8 cellular contexts compared by ENCODE assay signal in genomic region chr21:44869860-44870747, GRCh38. TPM values are rescaled to one million over a fixed set of nuclear protein-coding genes. Genes with fewer than 3 reads are reported as not detected.
DNase-seq lines count a peak whose midpoint lies in the region; ATAC-seq, FAIRE-seq and TF ChIP-seq lines count a peak whose summit lies in the region.

No MANE protein-coding gene starts in this region.

- FAIRE-seq in GM12892 (lab: Jason Lieb, UNC) = no peak

- no peaks in the 10 kb centered on the region for H3K9me3 Mint-ChIP-seq in stimulated activated naive B cell treated with anti-CD40 and anti-IgM and Interleukin-4, amounts not matched to agents 10 μg/mL and 1 μg/mL and 100 μg/mL, for 72 hours

- no peak overlapping the region for H3K4me3 ChIP-seq in esophagus (ENCODE audit: low read depth in 1 of 2, low read length in 2 of 2)
- no peak overlapping the region for H3K4me3 ChIP-seq in ovary

- intact Hi-C loops in ovary (cut with DNase I) = loop anchor here in 1 of 4 donors (5.0 to 10.0 kb wide), 2 partner anchors 72 to 415 kb away; partner anchors contain the start of genes POFUT2 and SLX9
- intact Hi-C loops in left colon (cut with DNase I, micrococcal nuclease) = no loop called here

- H3K27me3 Mint-ChIP-seq in stimulated activated naive B cell treated with anti-CD40 and anti-IgM and Interleukin-4, amounts not matched to agents 10 μg/mL and 1 μg/mL and 100 μg/mL, for 72 hours = no peaks in the 10 kb centered on the region

- no peak overlapping the region for H3K4me3 Mint-ChIP-seq in stimulated activated naive B cell treated with anti-CD40 and anti-IgM and Interleukin-4, amounts not matched to agents 10 μg/mL and 1 μg/mL and 100 μg/mL, for 72 hours

- H3K27ac ChIP-seq in esophagus (ENCODE audit: low read depth in 2 of 2, low read length in 1 of 2) (peak overlapping the region; percentile 67 to 70), ovary (no peak overlapping the region)

- DNase-seq in GM03348 (ENCODE audit: low spot score) (peak; percentile 85), SW480 (ENCODE audit: low spot score) (peak; percentile 97), ovary (peak; percentile 44 to 77 (median 59)), NCI-H146 treated with DMSO at 0.1 percent for 48 hours (lab: John Stamatoyannopoulos, UW; ENCODE audit: unreplicated experiment) (no peak), GM12892 (ENCODE audit: insufficient read length) (no peak), left colon (no peak)
- DNase-seq in stimulated activated naive B cell treated with anti-CD40 and anti-IgM and Interleukin-4, amounts not matched to agents 10 μg/mL and 1 μg/mL and 100 μg/mL, for 72 hours = no peak

- peaks cover 15 to 25% of the 10 kb centered on the region in 2 donors for H3K36me3 Mint-ChIP-seq in stimulated activated naive B cell treated with anti-CD40 and anti-IgM and Interleukin-4, amounts not matched to agents 10 μg/mL and 1 μg/mL and 100 μg/mL, for 72 hours

- no peak for TF ChIP-seq CTCF in ovary (IDR thresholded peaks at IDR 0.05)

- TF ChIP-seq POLR2A in ovary (IDR thresholded peaks at IDR 0.05) = no peak
- TF ChIP-seq POLR2A in GM12892 (IDR thresholded peaks at IDR 0.05; ENCODE audit: low read depth, low read length) = no peak

- WGBS in esophagus, 2 donors = 69 to 73% methylated on average over 17 of the region's 17 CpGs
- WGBS in ovary, 3 donors = 30 to 32% (median 32%) methylated on average over 17 of the region's 17 CpGs

- H3K4me1 ChIP-seq in esophagus (ENCODE audit: control insufficient read depth in 2 of 2, insufficient read depth in 2 of 2, low read length in 1 of 2) (peaks cover 7 to 22% of the 10 kb centered on the region in 2 donors), ovary (ENCODE audit: insufficient read depth) (peaks cover 27% of the 10 kb centered on the region)

- no peaks in the 10 kb centered on the region for H3K9me3 ChIP-seq in esophagus (ENCODE audit: control insufficient read depth in 2 of 2, insufficient read depth in 1 of 2, low read depth in 1 of 2, low read length in 1 of 2)
- no peaks in the 10 kb centered on the region for H3K9me3 ChIP-seq in ovary

- peaks cover 59 to 81% of the 10 kb centered on the region in 2 donors for H3K4me1 Mint-ChIP-seq in stimulated activated naive B cell treated with anti-CD40 and anti-IgM and Interleukin-4, amounts not matched to agents 10 μg/mL and 1 μg/mL and 100 μg/mL, for 72 hours

- ATAC-seq in stimulated activated naive B cell treated with anti-CD40 and anti-IgM and Interleukin-4, amounts not matched to agents 10 μg/mL and 1 μg/mL and 100 μg/mL, for 72 hours (replicated peaks) = no peak
- ATAC-seq in left colon = no peak

- H3K36me3 ChIP-seq in esophagus (ENCODE audit: control insufficient read depth in 2 of 2, insufficient read depth in 2 of 2, low read length in 1 of 2) (peaks cover 0 to 5% of the 10 kb centered on the region in 2 donors), ovary (no peaks in the 10 kb centered on the region)

- H3K27ac Mint-ChIP-seq in stimulated activated naive B cell treated with anti-CD40 and anti-IgM and Interleukin-4, amounts not matched to agents 10 μg/mL and 1 μg/mL and 100 μg/mL, for 72 hours = no peak overlapping the region

- no peak for TF ChIP-seq EP300 in ovary (IDR thresholded peaks at IDR 0.05)

- no peaks in the 10 kb centered on the region for H3K27me3 ChIP-seq in esophagus (ENCODE audit: control insufficient read depth in 1 of 2, insufficient read depth in 2 of 2, low read length in 2 of 2)
- H3K27me3 ChIP-seq in ovary = no peaks in the 10 kb centered on the region

RNA-seq across cellular contexts. Expression of gene PTTG1IP, which starts 3.4 kb away (rescaled TPM):
- polyA plus RNA-seq in esophagus (10 to 100 TPM; 45.8 to 47.4 TPM), ovary (100 to 1,000 TPM; 144 to 420 TPM)
- total RNA-seq in ovary (100 to 1,000 TPM; 133 to 226 (median 143) TPM), left colon (100 to 1,000 TPM; 206 to 380 TPM)
- polyA plus RNA-seq in GM12892 (2012; ENCODE audit: missing spikeins) = 28.2 TPM

RNA-seq across cellular contexts. Expression of gene ITGB2, which starts 50.6 kb away (rescaled TPM):
- 10 to 100 TPM in 1 of 2 donors, 1 to 10 TPM in 1; 7.3 to 10.0 TPM for polyA plus RNA-seq in esophagus
- 10 to 100 TPM in 6 of 7 donors, 1 to 10 TPM in 1; 9.6 to 58.3 (median 17.6) TPM for total RNA-seq in ovary
- 10 to 100 TPM; 13.0 to 31.1 TPM for polyA plus RNA-seq in ovary
- polyA plus RNA-seq in GM12892 (2012; ENCODE audit: missing spikeins) = 41.8 TPM
- total RNA-seq in left colon = 10 to 100 TPM in 1 of 2 donors, 1 to 10 TPM in 1; 6.8 to 33.1 TPM

RNA-seq across cellular contexts. Expression of gene SUMO3, which starts 52.2 kb away (rescaled TPM):
- polyA plus RNA-seq in esophagus = 10 to 100 TPM; 13.4 to 36.5 TPM
- 100 to 1,000 TPM in 1 of 7 donors, 10 to 100 TPM in 6; 45.3 to 108 (median 74.3) TPM for total RNA-seq in ovary
- 10 to 100 TPM; 63.9 to 97.6 TPM for polyA plus RNA-seq in ovary
- 84.0 TPM for polyA plus RNA-seq in GM12892 (2012; ENCODE audit: missing spikeins)
- 10 to 100 TPM; 67.3 to 73.2 TPM for total RNA-seq in left colon

Comparison
In these comparisons a context has a peak if more than half of its experiments do, and no peak if none do; other contexts are left out.
1. DNase-seq: peak in GM03348 (single experiment), SW480 (single experiment) and ovary (5 of 5); none in NCI-H146 treated with DMSO at 0.1 percent for 48 hours (single experiment), stimulated activated naive B cell treated with anti-CD40 and anti-IgM and Interleukin-4, amounts not matched to agents 10 μg/mL and 1 μg/mL and 100 μg/mL, for 72 hours (single experiment), GM12892 (single experiment) and left colon (0 of 2).
2. H3K27ac ChIP-seq: peak in esophagus (2 of 2); none in ovary (0 of 2).